18 cellular contexts compared by ENCODE assay signal in genomic region chr5:72519191-72519590, GRCh38. TPM values are rescaled to one million over a fixed set of nuclear protein-coding genes. Genes with fewer than 3 reads are reported as not detected.
"Had no signal": no experiment of that assay in that cellular context is flagged by ENCODE, and none has a peak within 500 bp of the region (broad histone marks: within the 10 kb centered on the region; RNA-seq: fewer than 3 reads in every experiment).

No MANE protein-coding gene starts in this region.

- H3K4me3 ChIP-seq: lung, stomach, vagina had no signal

- H3K4me1 ChIP-seq: vagina had no signal

- H3K9me3 ChIP-seq: neutrophil, vagina had no signal

- H3K4me3 Mint-ChIP-seq: activated CD4-positive, alpha-beta T cell treated with anti-CD3 and anti-CD28 coated beads for 36 hours; activated CD8-positive, alpha-beta T cell treated with anti-CD3 and anti-CD28 coated beads for 36 hours; activated naive CD8-positive, alpha-beta T cell treated with anti-CD3 and anti-CD28 coated beads for 36 hours; activated T-cell treated with anti-CD3 and anti-CD28 coated beads, Interleukin-2, amount 50 U/mL, for 72 hours; naive thymus-derived CD4-positive, alpha-beta T cell had no signal

- ATAC-seq: activated CD4-positive, alpha-beta T cell treated with anti-CD3 and anti-CD28 coated beads for 36 hours; activated CD8-positive, alpha-beta T cell treated with anti-CD3 and anti-CD28 coated beads for 36 hours; activated T-cell treated with anti-CD3 and anti-CD28 coated beads, Interleukin-2, amount 50 U/mL, for 72 hours; naive thymus-derived CD4-positive, alpha-beta T cell had no signal

- H3K36me3 Mint-ChIP-seq: activated naive CD8-positive, alpha-beta T cell treated with anti-CD3 and anti-CD28 coated beads for 36 hours; naive thymus-derived CD4-positive, alpha-beta T cell had no signal

- H3K36me3 ChIP-seq: neutrophil, stomach, vagina had no signal

- H3K27ac ChIP-seq: neutrophil, vagina, VCaP had no signal

- DNase-seq: activated CD4-positive, alpha-beta T cell treated with anti-CD3 and anti-CD28 coated beads for 36 hours; activated CD8-positive, alpha-beta memory T cell treated with anti-CD3 and anti-CD28 coated beads, Interleukin-2, amount 50 U/mL, for 4 hours; activated CD8-positive, alpha-beta T cell treated with anti-CD3 and anti-CD28 coated beads for 36 hours; activated gamma-delta T cell treated with Interleukin-2 at 50 U/mL for 16 hours; activated naive CD8-positive, alpha-beta T cell treated with anti-CD3 and anti-CD28 coated beads for 36 hours; activated T-cell treated with anti-CD3 and anti-CD28 coated beads, Interleukin-2, amount 50 U/mL, for 72 hours; hippocampal formation; kidney glomerular epithelial cell; naive thymus-derived CD4-positive, alpha-beta T cell; stimulated activated CD4-positive, alpha-beta T cell treated with anti-CD3 and anti-CD28 coated beads, Interleukin-15, amount 100 ng/mL, for 24 hours; stimulated activated CD4-positive, alpha-beta T cell treated with anti-CD3 and anti-CD28 coated beads, Interleukin-4, amount 100 ng/mL, for 24 hours; stomach; T-helper 1 cell had no signal

- H3K9me3 Mint-ChIP-seq: activated CD8-positive, alpha-beta T cell treated with anti-CD3 and anti-CD28 coated beads for 36 hours had no signal

- H3K27me3 ChIP-seq: neutrophil, stomach, vagina had no signal

- H3K27ac Mint-ChIP-seq: activated CD4-positive, alpha-beta T cell treated with anti-CD3 and anti-CD28 coated beads for 36 hours; activated CD8-positive, alpha-beta T cell treated with anti-CD3 and anti-CD28 coated beads for 36 hours; activated naive CD8-positive, alpha-beta T cell treated with anti-CD3 and anti-CD28 coated beads for 36 hours; activated T-cell treated with anti-CD3 and anti-CD28 coated beads, Interleukin-2, amount 50 U/mL, for 72 hours; naive thymus-derived CD4-positive, alpha-beta T cell had no signal

RNA-seq across cellular contexts. Expression of gene ZNF366, which starts 12.0 kb away (rescaled TPM):
- total RNA-seq: activated CD4-positive, alpha-beta T cell treated with anti-CD3 and anti-CD28 coated beads for 36 hours; activated CD8-positive, alpha-beta T cell treated with anti-CD3 and anti-CD28 coated beads for 36 hours; activated naive CD8-positive, alpha-beta T cell treated with anti-CD3 and anti-CD28 coated beads for 36 hours; activated T-cell treated with anti-CD3 and anti-CD28 coated beads, Interleukin-2, amount 50 U/mL, for 72 hours; fibroblast of lung had no signal
- polyA plus RNA-seq: fibroblast of lung; naive thymus-derived CD4-positive, alpha-beta T cell had no signal
